ENCODE assay signal across 16 cellular contexts in the genomic region with DNA sequence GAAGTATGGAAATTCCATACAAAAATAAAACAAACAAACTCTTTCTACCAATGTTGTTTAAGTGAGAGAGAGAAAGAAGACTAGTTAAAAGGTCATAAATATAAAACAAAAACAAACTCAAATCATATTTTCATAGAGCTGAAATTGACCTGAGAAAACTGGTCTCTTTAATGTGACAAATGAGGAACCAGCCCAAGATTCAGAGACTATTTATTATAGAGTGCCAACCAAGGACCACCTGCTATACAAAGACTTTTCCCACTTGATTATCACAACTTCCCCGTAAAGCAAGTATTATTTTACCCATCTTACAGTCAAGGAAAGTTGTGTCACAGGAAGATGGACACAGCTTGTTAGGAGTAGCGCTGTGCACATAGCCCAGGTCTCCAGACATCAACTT. TPM values are rescaled to one million over a fixed set of nuclear protein-coding genes. Genes with fewer than 3 reads are reported as not detected.
DNase-seq lines count a peak whose midpoint lies in the region; ATAC-seq and TF ChIP-seq lines count a peak whose summit lies in the region.
"Had no signal": no experiment of that assay in that cellular context is flagged by ENCODE, and none has a peak within 500 bp of the region (broad histone marks: within the 10 kb centered on the region; RNA-seq: fewer than 3 reads in every experiment).

No MANE protein-coding gene starts in this region.

- H3K36me3 ChIP-seq in transverse colon = no peaks in the 10 kb centered on the region
- H3K36me3 ChIP-seq: ascending aorta, neural progenitor cell had no signal

- no peaks in the 10 kb centered on the region for H3K9me3 Mint-ChIP-seq in activated naive CD4-positive, alpha-beta T cell treated with anti-CD3 and anti-CD28 coated beads for 36 hours
- no peaks in the 10 kb centered on the region for H3K9me3 Mint-ChIP-seq in activated naive CD8-positive, alpha-beta T cell treated with anti-CD3 and anti-CD28 coated beads, Interleukin-2, amount 50 U/mL, for 24 hours
- H3K9me3 Mint-ChIP-seq: neural progenitor cell had no signal

- peak overlapping the region; percentile 92 for H3K27ac Mint-ChIP-seq in activated naive CD4-positive, alpha-beta T cell treated with anti-CD3 and anti-CD28 coated beads for 36 hours
- H3K27ac Mint-ChIP-seq in activated naive CD8-positive, alpha-beta T cell treated with anti-CD3 and anti-CD28 coated beads, Interleukin-2, amount 50 U/mL, for 24 hours = peak overlapping the region; percentile 97
- H3K27ac Mint-ChIP-seq: neural progenitor cell had no signal

- H3K9me3 ChIP-seq in transverse colon = no peaks in the 10 kb centered on the region
- H3K9me3 ChIP-seq: ascending aorta had no signal

- H3K4me1 ChIP-seq in transverse colon = peaks cover 6 to 43% (median 9%) of the 10 kb centered on the region in 4 donors
- H3K4me1 ChIP-seq: neural progenitor cell had no signal

- TF ChIP-seq CTCF in NB4 (IDR thresholded peaks at IDR 0.05; ENCODE audit: low read depth, low read length) = no peak
- no peak for TF ChIP-seq CTCF in transverse colon (IDR thresholded peaks at IDR 0.05)

- no peak for TF ChIP-seq POLR2A in NB4 (IDR thresholded peaks at IDR 0.05; ENCODE audit: extremely low read depth, insufficient read length)
- no peak for TF ChIP-seq POLR2A in transverse colon (IDR thresholded peaks at IDR 0.05)

- in situ Hi-C loops in transverse colon (cut with MboI; ENCODE audit: low pct_ligation_motif_present in 1 of 4, low pct_unique_long_range_greater_than_20kb in 1 of 4, low sequenced_read_pairs in 3 of 4) = no loop called here

- CTCF ChIA-PET in activated naive CD4-positive, alpha-beta T cell treated with anti-CD3 and anti-CD28 coated beads for 36 hours (lab: Charles Lee) = interaction anchor here (1.0 to 5.1 kb wide), 3 partner anchors 8 to 103 kb away, joined by 3 to 20 read pairs (median 3); no protein-coding TSS in a partner anchor

- DNase-seq in activated naive CD4-positive, alpha-beta T cell treated with anti-CD3 and anti-CD28 coated beads for 36 hours = no peak
- DNase-seq in activated naive CD4-positive, alpha-beta T cell treated with Interleukin-2 at 50 U/mL for 16 hours = no peak
- DNase-seq in NB4 (ENCODE audit: low read depth) (peak; percentile 60), transverse colon (no peak), glomerular visceral epithelial cell (ENCODE audit: extremely low spot score) (no peak)
- DNase-seq in activated naive CD8-positive, alpha-beta T cell treated with anti-CD3 and anti-CD28 coated beads, Interleukin-2, amount 50 U/mL, for 24 hours = no peak
- DNase-seq in effector CD4-positive, alpha-beta T cell = no peak
- DNase-seq: activated CD4-positive, alpha-beta T cell treated with anti-CD3 and anti-CD28 coated beads for 4 hours; EL; left colon; NCI-H69; stimulated activated CD4-positive, alpha-beta T cell treated with anti-CD3 and anti-CD28 coated beads, Interleukin-12 subunit alpha, Interleukin-12 subunit beta, amount 100 ng/mL, for 4 hours had no signal

- H3K4me3 Mint-ChIP-seq in activated naive CD4-positive, alpha-beta T cell treated with anti-CD3 and anti-CD28 coated beads for 36 hours = peak overlapping the region; percentile 54
- H3K4me3 Mint-ChIP-seq in activated naive CD8-positive, alpha-beta T cell treated with anti-CD3 and anti-CD28 coated beads, Interleukin-2, amount 50 U/mL, for 24 hours = peak overlapping the region; percentile 84
- H3K4me3 Mint-ChIP-seq: neural progenitor cell had no signal

- ATAC-seq in activated naive CD8-positive, alpha-beta T cell treated with anti-CD3 and anti-CD28 coated beads, Interleukin-2, amount 50 U/mL, for 24 hours = no peak
- no peak for ATAC-seq in HG02981 (IDR thresholded peaks at IDR 0.05; ENCODE audit: unreplicated experiment)

- peaks cover 96% of the 10 kb centered on the region for H3K4me1 Mint-ChIP-seq in activated naive CD4-positive, alpha-beta T cell treated with anti-CD3 and anti-CD28 coated beads for 36 hours (ENCODE audit: low read depth)
- H3K4me1 Mint-ChIP-seq in activated naive CD8-positive, alpha-beta T cell treated with anti-CD3 and anti-CD28 coated beads, Interleukin-2, amount 50 U/mL, for 24 hours = peaks cover 100% of the 10 kb centered on the region
- H3K4me1 Mint-ChIP-seq: neural progenitor cell had no signal

- peak overlapping the region; percentile 26 to 61 (median 36) for H3K27ac ChIP-seq in transverse colon
- H3K27ac ChIP-seq: ascending aorta, neural progenitor cell, SK-N-MC had no signal

- H3K36me3 Mint-ChIP-seq in activated naive CD4-positive, alpha-beta T cell treated with anti-CD3 and anti-CD28 coated beads for 36 hours (ENCODE audit: low read depth) = peaks cover 44% of the 10 kb centered on the region
- H3K36me3 Mint-ChIP-seq in activated naive CD8-positive, alpha-beta T cell treated with anti-CD3 and anti-CD28 coated beads, Interleukin-2, amount 50 U/mL, for 24 hours (ENCODE audit: low read depth) = peaks cover 45% of the 10 kb centered on the region
- H3K36me3 Mint-ChIP-seq: neural progenitor cell had no signal

- intact Hi-C loops in activated naive CD4-positive, alpha-beta T cell treated with anti-CD3 and anti-CD28 coated beads for 36 hours (cut with micrococcal nuclease) = loop anchor here (1.0 to 5.0 kb wide), 5 partner anchors 10 to 1132 kb away; no protein-coding TSS in a partner anchor
- intact Hi-C loops in transverse colon (cut with DNase I; ENCODE audit: low total_unique reads) = no loop called here

- 71 to 90% methylated on average over 2 of the region's 2 CpGs for WGBS in transverse colon (ENCODE audit: low coverage in 1 of 2), 2 donors

- H3K4me3 ChIP-seq in NB4 (ENCODE audit: low read depth, low read length) = peak overlapping the region; percentile 40
- H3K4me3 ChIP-seq in transverse colon = no peak overlapping the region
- H3K4me3 ChIP-seq: ascending aorta, neural progenitor cell, SK-N-MC had no signal

- no peak for TF ChIP-seq EP300 in transverse colon (IDR thresholded peaks at IDR 0.05; ENCODE audit: low read depth)

- no peaks in the 10 kb centered on the region for H3K27me3 Mint-ChIP-seq in activated naive CD4-positive, alpha-beta T cell treated with anti-CD3 and anti-CD28 coated beads for 36 hours (ENCODE audit: low read depth)
- H3K27me3 Mint-ChIP-seq in activated naive CD8-positive, alpha-beta T cell treated with anti-CD3 and anti-CD28 coated beads, Interleukin-2, amount 50 U/mL, for 24 hours = no peaks in the 10 kb centered on the region

- H3K27me3 ChIP-seq in transverse colon = no peaks in the 10 kb centered on the region
- H3K27me3 ChIP-seq: ascending aorta, neural progenitor cell had no signal

RNA-seq across cellular contexts. Expression of a gene that starts 13.3 kb away (rescaled TPM):
- 100 to 1,000 TPM in 1 of 2 experiments, 10 to 100 TPM in 1; 87.8 to 101 TPM for total RNA-seq in activated naive CD4-positive, alpha-beta T cell treated with anti-CD3 and anti-CD28 coated beads for 36 hours
- 10 to 100 TPM; 13.9 to 46.8 (median 27.5) TPM for total RNA-seq in transverse colon
